9 cellular contexts compared by ENCODE assay signal in genomic region chr15:57551717-57552677, GRCh38. TPM values are rescaled to one million over a fixed set of nuclear protein-coding genes. Genes with fewer than 3 reads are reported as not detected.
DNase-seq lines count a peak whose midpoint lies in the region; ATAC-seq, FAIRE-seq and TF ChIP-seq lines count a peak whose summit lies in the region.
"Had no signal": no experiment of that assay in that cellular context is flagged by ENCODE, and none has a peak within 500 bp of the region (broad histone marks: within the 10 kb centered on the region; RNA-seq: fewer than 3 reads in every experiment).

No MANE protein-coding gene starts in this region.

- no peak for ATAC-seq in GM21526 (IDR thresholded peaks at IDR 0.05; ENCODE audit: low FRiP score, unreplicated experiment)

- TF ChIP-seq EP300 in ovary (IDR thresholded peaks at IDR 0.05) = no peak

- WGBS in ovary, 3 donors = 56 to 57% (median 57%) methylated on average over 16 of the region's 16 CpGs

- TF ChIP-seq CTCF in fibroblast of mammary gland (conservative IDR thresholded peaks at IDR 0.05; ENCODE audit: control insufficient read depth, insufficient read depth, low read depth, low read length) = no peak
- TF ChIP-seq CTCF in ovary (IDR thresholded peaks at IDR 0.05) = no peak
- no peak for TF ChIP-seq CTCF in GM20000 (IDR thresholded peaks at IDR 0.05; ENCODE audit: extremely low read depth, missing control alignments)

- intact Hi-C loops in ovary (cut with DNase I) = loop anchor here in 2 of 4 donors (10.0 kb wide), 3 partner anchors 173 to 313 kb away; no protein-coding TSS in a partner anchor

- peak; percentile 88 for FAIRE-seq in RCC 7860 (lab: Jason Lieb, UNC)

- no peak overlapping the region for H3K4me3 ChIP-seq in fibroblast of mammary gland (ENCODE audit: control insufficient read depth, low read depth, low read length)
- H3K4me3 ChIP-seq in ovary = no peak overlapping the region

- H3K4me1 ChIP-seq in ovary (ENCODE audit: insufficient read depth) = peaks cover 8% of the 10 kb centered on the region

- no peak for TF ChIP-seq POLR2A in ovary (IDR thresholded peaks at IDR 0.05)

- no peaks in the 10 kb centered on the region for H3K27me3 ChIP-seq in ovary

- no peak overlapping the region for H3K27ac ChIP-seq in ovary

- H3K36me3 ChIP-seq in ovary = no peaks in the 10 kb centered on the region

- DNase-seq in Daoy (ENCODE audit: low read depth) = peak; percentile 88
- DNase-seq in RCC 7860 (ENCODE audit: low spot score) = peak; percentile 76
- peak; percentile 32 for DNase-seq in fibroblast of mammary gland (ENCODE audit: low read depth)
- DNase-seq in non-pigmented ciliary epithelial cell (ENCODE audit: low read depth) = peak; percentile 60
- DNase-seq in ovary = no peak
- DNase-seq in GM20000 (ENCODE audit: low spot score) = no peak
- no peak for DNase-seq in activated naive CD4-positive, alpha-beta T cell treated with anti-CD3 and anti-CD28 coated beads, Interleukin-2, amount 50 U/mL, for 16 hours
- DNase-seq: posterior cingulate gyrus had no signal

- H3K9me3 ChIP-seq in ovary = no peaks in the 10 kb centered on the region

RNA-seq across cellular contexts. Expression of gene MYZAP, which starts 39.7 kb away (rescaled TPM):
- 1.2 and 1.4 TPM in 2 replicates for total RNA-seq in Daoy (2014; rRNA removed; shearing (Covaris generic))
- total RNA-seq in ovary = 10 to 100 TPM in 1 of 7 donors, 1 to 10 TPM in 6; 1.1 to 11.0 (median 3.9) TPM
- 10 to 100 TPM in 1 of 2 donors, 1 to 10 TPM in 1; 7.3 to 11.3 TPM for polyA plus RNA-seq in ovary

Comparison
In these comparisons a context has a peak if more than half of its experiments do, and no peak if none do; other contexts are left out.
1. DNase-seq: peak in Daoy (single experiment), RCC 7860 (single experiment), fibroblast of mammary gland (single experiment) and non-pigmented ciliary epithelial cell (single experiment); none in ovary (0 of 5), GM20000 (single experiment) and activated naive CD4-positive, alpha-beta T cell treated with anti-CD3 and anti-CD28 coated beads, Interleukin-2, amount 50 U/mL, for 16 hours (single experiment).